8 cellular contexts compared by ENCODE assay signal in genomic region chr6:13485923-13486557, GRCh38.
DNase-seq lines count a peak whose midpoint lies in the region; ATAC-seq and TF ChIP-seq lines count a peak whose summit lies in the region.

No MANE protein-coding gene starts in this region.

- H3K9ac ChIP-seq in HUES6 (ENCODE audit: low read length) = peak overlapping the region; percentile 55

- H3K27ac ChIP-seq in HUES6 (ENCODE audit: low read depth, low read length) = no peak overlapping the region

- no peak for TF ChIP-seq CTCF in astrocyte of the spinal cord (IDR thresholded peaks at IDR 0.05; ENCODE audit: low read depth, low read length)

- H3K9me3 ChIP-seq in HUES6 (ENCODE audit: control insufficient read depth, insufficient read depth, low read depth, low read length) = no peaks in the 10 kb centered on the region

- H3K4me1 ChIP-seq in HUES6 (ENCODE audit: control insufficient read depth, insufficient read depth, low read length) = peaks cover 29% of the 10 kb centered on the region

- H3K27me3 ChIP-seq in HUES6 (ENCODE audit: control insufficient read depth, insufficient read depth, low read length) = peaks cover 57% of the 10 kb centered on the region

- peak overlapping the region; percentile 65 for H3K4me3 ChIP-seq in HUES6 (ENCODE audit: low read depth, low read length)
- peak overlapping the region; percentile 60 for H3K4me3 ChIP-seq in astrocyte of the spinal cord (ENCODE audit: low read depth, low read length)
- peak overlapping the region; percentile 67 for H3K4me3 ChIP-seq in iPS-11a (ENCODE audit: low read depth, low read length)
- H3K4me3 ChIP-seq in skeletal muscle cell (ENCODE audit: low read depth, low read length) = peak overlapping the region; percentile 80

- in situ Hi-C loops in astrocyte of the spinal cord (cut with HindIII; ENCODE audit: low sequenced_read_pairs) = no loop called here

- peak; percentile 77 for DNase-seq in D341Med (ENCODE audit: low spot score)
- peak; percentile 30 to 55 for DNase-seq in SHP77 (lab: John Stamatoyannopoulos, UW)
- peak; percentile 38 for DNase-seq in astrocyte of the spinal cord (ENCODE audit: low read depth, low spot score)
- DNase-seq in skeletal muscle cell (ENCODE audit: low read depth) = no peak
- DNase-seq in epidermal melanocyte (ENCODE audit: insufficient read length, low spot score) = no peak

- ATAC-seq in GM19467 (IDR thresholded peaks at IDR 0.05; ENCODE audit: unreplicated experiment) = no peak

- no peaks in the 10 kb centered on the region for H3K36me3 ChIP-seq in HUES6 (ENCODE audit: control insufficient read depth, insufficient read depth, low read length)

Comparison
In these comparisons a context has a peak if more than half of its experiments do, and no peak if none do; other contexts are left out.
1. DNase-seq: peak in D341Med (single experiment), SHP77 (2 of 2) and astrocyte of the spinal cord (single experiment); none in skeletal muscle cell (single experiment) and epidermal melanocyte (single experiment).
2. Peak in every context shown above with its lines, with median percentiles within 50 percentile points of each other: H3K4me3 ChIP-seq.